8 cellular contexts compared by ENCODE assay signal in the genomic region with DNA sequence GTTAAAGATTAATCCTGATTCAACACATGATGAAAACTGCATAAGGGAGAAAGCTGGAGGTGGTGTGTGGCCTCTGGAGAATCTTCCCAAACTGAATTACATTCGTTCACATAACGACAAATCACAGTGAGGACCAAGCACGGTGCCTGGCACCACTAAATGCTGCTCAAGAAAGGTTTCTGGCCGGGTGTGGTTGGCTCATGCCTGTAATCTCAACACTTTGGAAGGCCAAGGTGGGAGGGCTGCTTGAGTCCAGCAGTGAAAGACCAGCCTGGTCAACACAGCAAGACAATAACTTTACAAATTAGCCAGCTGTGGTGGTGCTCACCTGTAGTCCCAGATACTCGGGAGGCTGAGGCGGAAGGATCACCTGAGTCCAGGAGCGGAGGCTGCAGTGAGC. TPM values are rescaled to one million over a fixed set of nuclear protein-coding genes. Genes with fewer than 3 reads are reported as not detected.
"Had no signal": no experiment of that assay in that cellular context is flagged by ENCODE, and none has a peak within 500 bp of the region (broad histone marks: within the 10 kb centered on the region; RNA-seq: fewer than 3 reads in every experiment).

No MANE protein-coding gene starts in this region.

- DNase-seq: GM23248, GOT3, H7, H9, HCEC 1CT, HFFc6 had no signal

- H3K9me3 ChIP-seq: HAP-1 had no signal

- H3K27ac ChIP-seq: GM23248 had no signal

- H3K4me2 ChIP-seq: GM23338 had no signal

- H3K36me3 ChIP-seq: HAP-1 had no signal

- H3K4me1 ChIP-seq: HAP-1 had no signal

- H3K4me3 Mint-ChIP-seq: GM23338, H9, HFFc6 had no signal

- H2AFZ ChIP-seq: GM23248, GM23338 had no signal

- H3K9ac ChIP-seq: GM23248 had no signal

- H3K9me3 Mint-ChIP-seq: H9 had no signal

- H3K4me3 ChIP-seq: GM23248, GM23338, HAP-1 had no signal

- H3K27ac Mint-ChIP-seq: GM23338, H9, HFFc6 had no signal

RNA-seq across cellular contexts. Expression of a gene that starts 9.6 kb away (rescaled TPM):
- total RNA-seq: GM23248, HFFc6 had no signal
